ENCODE assay signal across 8 cellular contexts in genomic region chr16:30355144-30355953, GRCh38. TPM values are rescaled to one million over a fixed set of nuclear protein-coding genes. Genes with fewer than 3 reads are reported as not detected.
A peak's percentile ranks its signal among the peaks of the same experiment; 100 is the strongest.
DNase-seq lines count a peak whose midpoint lies in the region; ATAC-seq and TF ChIP-seq lines count a peak whose summit lies in the region.

Gene CD2BP2 (minus strand): TSS chr16:30355308. CDS start chr16:30354681, 627 bp downstream.

- DNase-seq in A172 (ENCODE audit: low spot score) (peak; percentile 100), NCI-H2227 (lab: John Stamatoyannopoulos, UW; ENCODE audit: unreplicated experiment) (peak; percentile 99), mammary epithelial cell (peak; percentile 100)

- TF ChIP-seq CTCF in WI38 (IDR thresholded peaks at IDR 0.05; ENCODE audit: low read depth, low read length) (no peak), mammary epithelial cell (conservative IDR thresholded peaks at IDR 0.05 in 1 of 2, IDR thresholded peaks at IDR 0.05 in 1 of 2; ENCODE audit: extremely low read depth in 1 of 2, insufficient read depth in 1 of 2, low read depth in 1 of 2, low read length in 2 of 2) (no peak)

- H3K79me2 ChIP-seq in mammary epithelial cell (ENCODE audit: insufficient read depth, low read length): peaks cover 60% of the 10 kb centered on the region

- peak within 1 kb of the TSS; percentile 84 for H3K27ac ChIP-seq in mammary epithelial cell (ENCODE audit: insufficient read depth, low read depth, low read length)

- H3K9ac ChIP-seq in mammary epithelial cell (ENCODE audit: insufficient read depth, low read length): peak within 1 kb of the TSS; percentile 93
- peak within 1 kb of the TSS; percentile 93 for H3K9ac ChIP-seq in skeletal muscle satellite cell (ENCODE audit: low read depth, low read length)

- H3K9me3 ChIP-seq in mammary epithelial cell (replicated peaks; ENCODE audit: insufficient read depth, low read length) (no peaks in the 10 kb centered on the region), iPS-18c (ENCODE audit: control insufficient read depth, insufficient read depth, low read length) (no peaks in the 10 kb centered on the region), skeletal muscle satellite cell (replicated peaks; ENCODE audit: low read length) (no peaks in the 10 kb centered on the region)

- intact Hi-C loops in mammary epithelial cell (cut with micrococcal nuclease): loop anchor here (1.0 to 2.0 kb wide), 3 partner anchors 15 to 53 kb away; partner anchors contain the start of gene TBC1D10B

- in situ Hi-C loops in mammary epithelial cell (cut with MboI; ENCODE audit: low sequenced_read_pairs in 2 of 2): no loop called here

- H3K4me1 ChIP-seq in mammary epithelial cell (ENCODE audit: insufficient read depth, low read length) (peaks cover 17% of the 10 kb centered on the region), skeletal muscle satellite cell (ENCODE audit: control insufficient read depth, insufficient read depth, low read length) (peaks cover 49% of the 10 kb centered on the region)

- H4K20me1 ChIP-seq in mammary epithelial cell (ENCODE audit: insufficient read depth, low read length): no peaks in the 10 kb centered on the region

- CTCF ChIA-PET in mammary epithelial cell (lab: Charles Lee; ENCODE audit: low non-redundant PET): no interaction called here

- H3K36me3 ChIP-seq in mammary epithelial cell (ENCODE audit: insufficient read depth, low read length) (peaks cover 11% of the 10 kb centered on the region), skeletal muscle satellite cell (ENCODE audit: insufficient read depth, low read length) (peaks cover 57% of the 10 kb centered on the region)

- ATAC-seq in GM18867 (IDR thresholded peaks at IDR 0.05; ENCODE audit: unreplicated experiment) (peak; percentile 54), HG03108 (IDR thresholded peaks at IDR 0.05; ENCODE audit: unreplicated experiment) (peak; percentile 54)

- peak within 1 kb of the TSS; percentile 98 for H3K4me3 ChIP-seq in WI38 (ENCODE audit: low read depth, low read length)
- peak within 1 kb of the TSS; percentile 91 to 97 (median 95) for H3K4me3 ChIP-seq in mammary epithelial cell (replicated peaks in 1 of 3; ENCODE audit: insufficient read depth in 1 of 3, low read depth in 2 of 3, low read length in 3 of 3)
- peak within 1 kb of the TSS; percentile 97 for H3K4me3 ChIP-seq in iPS-18c (ENCODE audit: insufficient read depth, low read depth, low read length)
- H3K4me3 ChIP-seq in skeletal muscle satellite cell (ENCODE audit: low read length): peak within 1 kb of the TSS; percentile 91

- WGBS in mammary epithelial cell (ENCODE audit: low coverage, missing lambda C conversion rate): 2% methylated on average over 29 of the region's 45 CpGs

- H3K27me3 ChIP-seq in mammary epithelial cell (ENCODE audit: insufficient read depth, low read length): no peaks in the 10 kb centered on the region
- H3K27me3 ChIP-seq in skeletal muscle satellite cell (ENCODE audit: control insufficient read depth, insufficient read depth, low read length): no peaks in the 10 kb centered on the region

- dilution Hi-C loops in mammary epithelial cell (cut with HindIII; ENCODE audit: low sequenced_read_pairs): loop anchor here (25.0 kb wide), 1 partner anchor 393 kb away; the partner anchor contains the start of genes TAOK2 and TMEM219

- H2AFZ ChIP-seq in mammary epithelial cell (ENCODE audit: low read depth, low read length): peak within 1 kb of the TSS; percentile 83

- H3K4me2 ChIP-seq in mammary epithelial cell (ENCODE audit: insufficient read depth, low read depth, low read length) (peak within 1 kb of the TSS; percentile 87), skeletal muscle satellite cell (ENCODE audit: low read length) (peak within 1 kb of the TSS; percentile 91)

- BruUV-seq in mammary epithelial cell (replicated peaks; lab: Mats Ljungman, UMichigan): TSS peak; percentile 86

RNA-seq across cellular contexts. Expression of gene CD2BP2, which starts in this region (rescaled TPM):
- total RNA-seq in A172 (2014; rRNA removed; shearing (Covaris generic)): 87.1 and 116 TPM in 2 replicates
- total RNA-seq in mammary epithelial cell: 10 to 100 TPM; 38.3 to 55.2 TPM
- 30.8 TPM for polyA plus RNA-seq in mammary epithelial cell
- 18.2 TPM for polyA minus RNA-seq in mammary epithelial cell
- 19.9 and 24.8 TPM in 2 replicates for total RNA-seq in skeletal muscle satellite cell (2012; rRNA removed)

Comparison
In these comparisons a context has a peak if more than half of its experiments do, and no peak if none do; other contexts are left out.
1. Peak in every context shown above with its lines: DNase-seq, ATAC-seq, H3K4me3 ChIP-seq and H3K27ac ChIP-seq.